Comparison of ENCODE assay signal across 12 cellular contexts in the genomic region with DNA sequence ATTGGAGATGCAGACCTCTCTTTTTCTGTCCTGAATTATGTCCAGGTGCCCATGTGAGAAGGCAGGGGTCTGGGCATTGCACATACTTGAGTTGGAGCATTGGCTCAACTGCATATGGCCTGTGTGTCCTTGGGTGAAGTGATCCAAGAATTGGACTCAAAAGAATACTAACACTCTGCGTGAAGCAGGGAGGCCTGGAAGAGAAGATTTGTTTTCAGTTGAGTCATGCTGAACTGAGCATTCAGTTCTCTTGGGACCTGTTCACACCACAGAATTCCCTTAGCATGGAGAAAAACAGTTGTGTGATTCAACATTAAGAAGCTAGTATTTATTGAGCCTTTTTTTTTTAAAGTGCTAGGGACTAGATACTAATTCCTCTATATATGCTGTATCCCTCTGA.
A peak's percentile ranks its signal among the peaks of the same experiment; 100 is the strongest.
DNase-seq lines count a peak whose midpoint lies in the region; ATAC-seq and TF ChIP-seq lines count a peak whose summit lies in the region.
"Had no signal": no experiment of that assay in that cellular context is flagged by ENCODE, and none has a peak within 500 bp of the region (broad histone marks: within the 10 kb centered on the region; RNA-seq: fewer than 3 reads in every experiment).

No MANE protein-coding gene starts in this region.

- peak in 3 of 4 donors; percentile 20 to 64 (median 32) for ATAC-seq in heart left ventricle
- ATAC-seq in GM18511 (IDR thresholded peaks at IDR 0.05; ENCODE audit: unreplicated experiment): no peak
- no peak for ATAC-seq in GM18498 (IDR thresholded peaks at IDR 0.05; ENCODE audit: unreplicated experiment)
- ATAC-seq: natural killer cell treated with Interleukin-12 subunit alpha and Interleukin-12 subunit beta and Interleukin-15 and Interleukin-18, amount 100 ng/mL, for 72 hours had no signal

- H3K27me3 ChIP-seq in heart left ventricle (no peaks in the 10 kb centered on the region), left ventricle myocardium inferior (ENCODE audit: low read depth) (peaks cover 16% of the 10 kb centered on the region), hepatocyte (no peaks in the 10 kb centered on the region)
- H3K27me3 ChIP-seq: sigmoid colon had no signal

- TF ChIP-seq POLR2A in heart left ventricle (IDR thresholded peaks at IDR 0.05): no peak

- no peak overlapping the region for H3K4me3 ChIP-seq in heart left ventricle
- H3K4me3 ChIP-seq in left ventricle myocardium inferior: no peak overlapping the region
- no peak overlapping the region for H3K4me3 ChIP-seq in astrocyte of the spinal cord (ENCODE audit: low read depth, low read length)
- no peak overlapping the region for H3K4me3 ChIP-seq in hepatocyte
- H3K4me3 ChIP-seq: sigmoid colon had no signal

- H3K27ac ChIP-seq in heart left ventricle: no peak overlapping the region
- no peak overlapping the region for H3K27ac ChIP-seq in left ventricle myocardium inferior (replicated peaks)
- H3K27ac ChIP-seq in hepatocyte: no peak overlapping the region
- H3K27ac ChIP-seq: sigmoid colon had no signal

- H3K9me2 ChIP-seq in hepatocyte (replicated peaks; ENCODE audit: insufficient read depth): no peaks in the 10 kb centered on the region

- H3K4me1 ChIP-seq in heart left ventricle (peaks cover 0 to 5% (median 0%) of the 10 kb centered on the region in 12 donors), left ventricle myocardium inferior (peaks cover 11% of the 10 kb centered on the region), hepatocyte (ENCODE audit: insufficient read depth) (peaks cover 8% of the 10 kb centered on the region)
- H3K4me1 ChIP-seq: sigmoid colon had no signal

- WGBS in heart left ventricle, 4 donors: 75 to 100% (median 81%) methylated on average over 1 of the region's 1 CpG
- 76% methylated on average over 1 of the region's 1 CpG for WGBS in hepatocyte (ENCODE audit: low lambda C conversion rate, missing lambda C conversion rate)

- H3K36me3 ChIP-seq in heart left ventricle (no peaks in the 10 kb centered on the region), left ventricle myocardium inferior (no peaks in the 10 kb centered on the region), hepatocyte (replicated peaks; ENCODE audit: insufficient read depth, low read depth) (no peaks in the 10 kb centered on the region)
- H3K36me3 ChIP-seq: sigmoid colon had no signal

- H3K9me3 ChIP-seq in heart left ventricle (no peaks in the 10 kb centered on the region), left ventricle myocardium inferior (replicated peaks) (no peaks in the 10 kb centered on the region), hepatocyte (ENCODE audit: low read depth) (no peaks in the 10 kb centered on the region)
- H3K9me3 ChIP-seq: sigmoid colon had no signal

- H2AFZ ChIP-seq in hepatocyte: no peak overlapping the region

- in situ Hi-C loops in astrocyte of the spinal cord (cut with HindIII; ENCODE audit: low sequenced_read_pairs): no loop called here

- DNase-seq in heart left ventricle: no peak
- no peak for DNase-seq in left ventricle myocardium inferior
- peak; percentile 88 for DNase-seq in astrocyte of the spinal cord (ENCODE audit: low read depth, low spot score)
- peak; percentile 20 for DNase-seq in hepatocyte (ENCODE audit: low spot score)
- DNase-seq in CD1c-positive myeloid dendritic cell (ENCODE audit: extremely low spot score): no peak
- no peak for DNase-seq in NCI-H345 (lab: John Stamatoyannopoulos, UW)
- DNase-seq: DMS53, NCI-H1930, sigmoid colon had no signal

- no peak overlapping the region for H3K4me2 ChIP-seq in hepatocyte

- no peaks in the 10 kb centered on the region for H4K20me1 ChIP-seq in hepatocyte (ENCODE audit: insufficient read depth, poor library complexity, severe bottlenecking)

- H3K79me2 ChIP-seq in hepatocyte: no peaks in the 10 kb centered on the region

- TF ChIP-seq CTCF in heart left ventricle (IDR thresholded peaks at IDR 0.05) (no peak), left ventricle myocardium inferior (IDR thresholded peaks at IDR 0.05; ENCODE audit: borderline replicate concordance) (no peak), astrocyte of the spinal cord (IDR thresholded peaks at IDR 0.05; ENCODE audit: low read depth, low read length) (no peak), hepatocyte (IDR thresholded peaks at IDR 0.05; ENCODE audit: poor library complexity) (no peak)

- intact Hi-C loops in heart left ventricle (cut with DNase I) (loop anchor here in 1 of 10 donors (5.0 kb wide), 1 partner anchor 166 kb away; the partner anchor contains the start of gene TBX3), left ventricle myocardium inferior (cut with micrococcal nuclease) (no loop called here)

Comparison
In these comparisons a context has a peak if more than half of its experiments do, and no peak if none do; other contexts are left out.
1. ATAC-seq: peak in heart left ventricle (3 of 4); none in GM18511 (single experiment) and GM18498 (single experiment).
2. DNase-seq: peak in astrocyte of the spinal cord (single experiment) and hepatocyte (single experiment); none in heart left ventricle (0 of 5), left ventricle myocardium inferior (single experiment), CD1c-positive myeloid dendritic cell (single experiment) and NCI-H345 (single experiment).